10 cellular contexts compared by ENCODE assay signal in the genomic region with DNA sequence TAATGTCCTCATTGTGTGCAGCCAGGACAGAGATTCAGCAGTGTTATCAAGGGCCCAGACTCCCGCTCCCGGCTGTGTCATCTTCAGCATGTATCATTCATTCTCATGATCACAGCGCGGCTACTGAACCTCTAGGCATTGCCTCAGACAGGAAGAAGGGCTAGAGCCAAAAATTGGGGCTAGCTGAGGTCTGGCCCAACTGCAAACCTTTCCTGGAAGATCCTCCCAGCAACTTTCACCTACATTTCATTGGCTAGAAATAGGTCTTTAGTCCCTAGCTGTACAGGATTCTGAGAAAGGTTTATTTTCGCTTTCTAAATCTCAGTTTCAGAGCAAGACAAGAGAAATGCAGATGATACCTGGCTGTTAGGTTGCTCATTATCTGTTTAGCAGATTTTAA.
DNase-seq lines count a peak whose midpoint lies in the region; ATAC-seq, FAIRE-seq and TF ChIP-seq lines count a peak whose summit lies in the region.
"Had no signal": no experiment of that assay in that cellular context is flagged by ENCODE, and none has a peak within 500 bp of the region (broad histone marks: within the 10 kb centered on the region; RNA-seq: fewer than 3 reads in every experiment).

No MANE protein-coding gene starts in this region.

- TF ChIP-seq EP300 in tibial nerve (IDR thresholded peaks at IDR 0.05), result no peak

- peaks cover 0 to 15% (median 0%) of the 10 kb centered on the region in 4 donors for H3K4me1 ChIP-seq in tibial nerve

- peak; percentile 94 for FAIRE-seq in GM19239 (lab: Jason Lieb, UNC)

- no peak overlapping the region for H3K4me3 ChIP-seq in tibial nerve
- H3K4me3 ChIP-seq: stomach had no signal

- peak overlapping the region in 1 of 4 donors; percentile 18 for H3K27ac ChIP-seq in tibial nerve
- H3K27ac ChIP-seq: stomach had no signal

- 90 to 94% methylated on average over 5 of the region's 5 CpGs for WGBS in tibial nerve, 2 donors

- TF ChIP-seq CTCF in tibial nerve (IDR thresholded peaks at IDR 0.05), result no peak

- DNase-seq in GM19239 (ENCODE audit: insufficient read length, low spot score), result peak; percentile 36
- DNase-seq in T-helper 9 cell, result peak; percentile 16
- peak; percentile 79 for DNase-seq in pons (ENCODE audit: low spot score)
- DNase-seq in tibial nerve (ENCODE audit: low spot score in 2 of 2), result no peak
- no peak for DNase-seq in SW480 (ENCODE audit: low spot score)
- no peak for DNase-seq in mesenteric fat pad (ENCODE audit: low spot score)
- DNase-seq: SHP77 treated with DMSO at 0.1 percent for 48 hours, stomach had no signal

- peaks cover 0 to 10% (median 0%) of the 10 kb centered on the region in 3 donors for H3K36me3 ChIP-seq in tibial nerve

- ATAC-seq in HG02610 (IDR thresholded peaks at IDR 0.05; ENCODE audit: unreplicated experiment), result peak; percentile 69
- ATAC-seq: HCT116 had no signal

- no peaks in the 10 kb centered on the region for H3K27me3 ChIP-seq in tibial nerve
- H3K27me3 ChIP-seq: stomach had no signal

- no peak for TF ChIP-seq POLR2A in tibial nerve (IDR thresholded peaks at IDR 0.05)

- no peaks in the 10 kb centered on the region for H3K9me3 ChIP-seq in tibial nerve
- H3K9me3 ChIP-seq: stomach had no signal

Comparison
In these comparisons a context has a peak if more than half of its experiments do, and no peak if none do; other contexts are left out.
1. DNase-seq: peak in GM19239 (single experiment), T-helper 9 cell (single experiment) and pons (single experiment); none in tibial nerve (0 of 2), SW480 (single experiment) and mesenteric fat pad (single experiment).